ENCODE assay signal across 8 cellular contexts in genomic region chr5:159262472-159262858, GRCh38. TPM values are rescaled to one million over a fixed set of nuclear protein-coding genes. Genes with fewer than 3 reads are reported as not detected.
DNase-seq lines count a peak whose midpoint lies in the region; ATAC-seq and TF ChIP-seq lines count a peak whose summit lies in the region.

No MANE protein-coding gene starts in this region.

- 32 to 39% (median 35%) methylated on average over 10 of the region's 10 CpGs for WGBS in psoas muscle, 3 donors

- peak overlapping the region; percentile 94 for H3K27ac Mint-ChIP-seq in activated CD4-positive, alpha-beta memory T cell treated with anti-CD3 and anti-CD28 coated beads for 36 hours
- peak overlapping the region; percentile 97 for H3K27ac Mint-ChIP-seq in glutamatergic neuron (ENCODE audit: unreplicated experiment)

- DNase-seq in AG20443 (ENCODE audit: low spot score) (peak; percentile 11), glutamatergic neuron (no peak), psoas muscle (no peak), HuH-7 (ENCODE audit: low spot score) (no peak)
- peak; percentile 18 for DNase-seq in activated CD4-positive, alpha-beta memory T cell treated with anti-CD3 and anti-CD28 coated beads for 36 hours
- no peak for DNase-seq in stimulated activated CD8-positive, alpha-beta memory T cell treated with anti-CD3 and anti-CD28 coated beads, Interleukin-4, amount 100 ng/mL, for 48 hours

- TF ChIP-seq CTCF in glutamatergic neuron (IDR thresholded peaks at IDR 0.05; ENCODE audit: partially characterized antibody, unreplicated experiment) (no peak), psoas muscle (IDR thresholded peaks at IDR 0.05) (no peak)

- H3K4me1 ChIP-seq in psoas muscle = peaks cover 16% of the 10 kb centered on the region

- peaks cover 11% of the 10 kb centered on the region for H3K9me3 Mint-ChIP-seq in activated CD4-positive, alpha-beta memory T cell treated with anti-CD3 and anti-CD28 coated beads for 36 hours
- peaks cover 9% of the 10 kb centered on the region for H3K9me3 Mint-ChIP-seq in glutamatergic neuron (ENCODE audit: unreplicated experiment)

- H3K27me3 Mint-ChIP-seq in activated CD4-positive, alpha-beta memory T cell treated with anti-CD3 and anti-CD28 coated beads for 36 hours = no peaks in the 10 kb centered on the region
- H3K27me3 Mint-ChIP-seq in glutamatergic neuron (ENCODE audit: unreplicated experiment) = peaks cover 4% of the 10 kb centered on the region

- POLR2A ChIA-PET in activated CD4-positive, alpha-beta memory T cell treated with anti-CD3 and anti-CD28 coated beads for 36 hours (lab: Charles Lee) = interaction anchor here (0.8 to 3.2 kb wide), 2 partner anchors 48 to 54 kb away, joined by 3 to 16 read pairs; no protein-coding TSS in a partner anchor

- peak; percentile 8 for ATAC-seq in GM18909 (IDR thresholded peaks at IDR 0.05; ENCODE audit: poor library complexity, unreplicated experiment)
- peak; percentile 23 for ATAC-seq in HG03439 (IDR thresholded peaks at IDR 0.05; ENCODE audit: unreplicated experiment)
- peak; percentile 5 to 33 (median 12) for ATAC-seq in psoas muscle

- CTCF ChIA-PET in activated CD4-positive, alpha-beta memory T cell treated with anti-CD3 and anti-CD28 coated beads for 36 hours (lab: Charles Lee) = interaction anchor here (1.1 to 2.1 kb wide), 3 partner anchors 54 to 106 kb away, joined by 3 to 14 read pairs (median 4); no protein-coding TSS in a partner anchor

- peak overlapping the region; percentile 92 for H3K4me3 ChIP-seq in psoas muscle

- H3K4me1 Mint-ChIP-seq in activated CD4-positive, alpha-beta memory T cell treated with anti-CD3 and anti-CD28 coated beads for 36 hours (ENCODE audit: low read depth) = peaks cover 32% of the 10 kb centered on the region
- H3K4me1 Mint-ChIP-seq in glutamatergic neuron (ENCODE audit: low read depth, unreplicated experiment) = peaks cover 5% of the 10 kb centered on the region

- intact Hi-C loops in activated CD4-positive, alpha-beta memory T cell treated with anti-CD3 and anti-CD28 coated beads for 36 hours (cut with micrococcal nuclease) = loop anchor here (1.0 to 10.0 kb wide), 2 partner anchors 106 to 512 kb away; no protein-coding TSS in a partner anchor
- intact Hi-C loops in psoas muscle (cut with DNase I) = loop anchor here (2.0 to 10.0 kb wide), 4 partner anchors 50 to 108 kb away; partner anchors contain the start of gene RNF145 (in 1 of the 2)

- H3K36me3 Mint-ChIP-seq in activated CD4-positive, alpha-beta memory T cell treated with anti-CD3 and anti-CD28 coated beads for 36 hours = peaks cover 24% of the 10 kb centered on the region
- peaks cover 10% of the 10 kb centered on the region for H3K36me3 Mint-ChIP-seq in glutamatergic neuron (ENCODE audit: unreplicated experiment)

- peak overlapping the region; percentile 97 for H3K4me3 Mint-ChIP-seq in activated CD4-positive, alpha-beta memory T cell treated with anti-CD3 and anti-CD28 coated beads for 36 hours
- peak overlapping the region; percentile 100 for H3K4me3 Mint-ChIP-seq in glutamatergic neuron (ENCODE audit: unreplicated experiment)

- H3K27me3 ChIP-seq in psoas muscle (ENCODE audit: insufficient read depth in 3 of 3, low read length in 2 of 3) = no peaks in the 10 kb centered on the region

- no peaks in the 10 kb centered on the region for H3K36me3 ChIP-seq in psoas muscle (ENCODE audit: insufficient read depth in 1 of 2, low read depth in 1 of 2)

- peak overlapping the region; percentile 93 for H3K27ac ChIP-seq in psoas muscle

- no peaks in the 10 kb centered on the region for H3K9me3 ChIP-seq in psoas muscle

RNA-seq across cellular contexts. Expression of gene UBLCP1, which starts 0.6 kb away (rescaled TPM):
- total RNA-seq in activated CD4-positive, alpha-beta memory T cell treated with anti-CD3 and anti-CD28 coated beads for 36 hours = 10 to 100 TPM; 32.9 to 34.4 TPM
- total RNA-seq in glutamatergic neuron (ENCODE audit: unreplicated experiment) (24.3 TPM), psoas muscle (10 to 100 TPM in 3 of 4 donors, 1 to 10 TPM in 1; 8.3 to 16.4 (median 11.3) TPM)
- polyA plus RNA-seq in psoas muscle = 10 to 100 TPM in 2 of 3 donors, 1 to 10 TPM in 1; 9.2 to 21.0 (median 18.1) TPM

RNA-seq across cellular contexts. Expression of gene RNF145, which starts 53.1 kb away (rescaled TPM):
- 10 to 100 TPM; 91.4 to 92.6 TPM for total RNA-seq in activated CD4-positive, alpha-beta memory T cell treated with anti-CD3 and anti-CD28 coated beads for 36 hours
- total RNA-seq in glutamatergic neuron (ENCODE audit: unreplicated experiment) (71.0 TPM), psoas muscle (10 to 100 TPM in 3 of 4 donors, 1 to 10 TPM in 1; 8.8 to 17.8 (median 13.8) TPM)
- polyA plus RNA-seq in psoas muscle = 10 to 100 TPM in 2 of 3 donors, 1 to 10 TPM in 1; 6.0 to 13.3 (median 13.2) TPM

Comparison
In these comparisons a context has a peak if more than half of its experiments do, and no peak if none do; other contexts are left out.
1. DNase-seq: peak in AG20443 (single experiment) and activated CD4-positive, alpha-beta memory T cell treated with anti-CD3 and anti-CD28 coated beads for 36 hours (single experiment); none in glutamatergic neuron (single experiment), psoas muscle (0 of 2), HuH-7 (single experiment) and stimulated activated CD8-positive, alpha-beta memory T cell treated with anti-CD3 and anti-CD28 coated beads, Interleukin-4, amount 100 ng/mL, for 48 hours (single experiment).
2. Peak in every context shown above with its lines, with median percentiles within 50 percentile points of each other: ATAC-seq.